1 cellular context compared by ENCODE assay signal in genomic region chr18:50285631-50286321, GRCh38.
A peak's percentile ranks its signal among the peaks of the same experiment; 100 is the strongest.
TF ChIP-seq lines count a peak whose summit lies in the region.

No MANE protein-coding gene starts in this region.

TF ChIP-seq in HepG2, 621 proteins besides CTCF, POLR2A, EP300 and RAD21:
- TF ChIP-seq AGO2 (optimal IDR thresholded peaks at IDR 0.05; ENCODE audit: low read depth, low read length) (peak; percentile 12), ZFP41 (CRISPR knock-in tag; IDR thresholded peaks at IDR 0.05; ENCODE audit: borderline replicate concordance) (no peak)
